Comparison of ENCODE assay signal across 20 cellular contexts in the genomic region with DNA sequence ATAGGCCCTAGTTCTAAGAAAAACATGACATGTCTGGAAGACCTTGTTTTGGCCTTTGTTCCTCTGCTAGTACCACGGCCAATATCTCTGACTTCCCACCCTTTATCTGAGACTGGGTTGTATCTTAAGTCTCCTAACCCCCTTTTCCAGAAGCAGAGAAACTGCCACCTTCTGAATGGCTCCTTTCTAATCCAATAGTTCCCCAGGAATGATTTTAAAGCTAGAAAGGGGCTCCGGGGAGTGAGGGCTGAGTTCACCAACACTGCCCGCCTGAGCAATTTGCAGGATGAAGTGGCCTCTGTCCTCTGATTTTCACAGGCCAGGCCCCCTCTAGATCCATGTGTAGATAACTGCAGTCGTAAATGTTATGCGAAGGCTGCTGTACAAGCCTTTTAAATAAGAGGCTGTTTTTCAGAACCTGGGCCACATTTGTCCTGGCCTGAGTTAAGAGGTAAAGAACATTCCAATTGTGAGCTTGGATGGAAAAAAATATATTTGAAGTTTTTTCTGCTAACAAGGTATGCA.
DNase-seq lines count a peak whose midpoint lies in the region; ATAC-seq and TF ChIP-seq lines count a peak whose summit lies in the region.
"Had no signal": no experiment of that assay in that cellular context is flagged by ENCODE, and none has a peak within 500 bp of the region (broad histone marks: within the 10 kb centered on the region; RNA-seq: fewer than 3 reads in every experiment).

No MANE protein-coding gene starts in this region.

- H3K4me2 ChIP-seq in smooth muscle cell: peak overlapping the region; percentile 71

- CTCF ChIA-PET in HEK293 (lab: Yijun Ruan, JAX): interaction anchor here (0.7 kb wide), 1 partner anchor 10 kb away, joined by 4 read pairs; no protein-coding TSS in a partner anchor
- CTCF ChIA-PET in RWPE1 (lab: Yijun Ruan, JAX): no interaction called here

- 5% methylated on average over 5 of the region's 5 CpGs for WGBS in smooth muscle cell (ENCODE audit: low lambda C conversion rate)

- H3F3A ChIP-seq in smooth muscle cell (ENCODE audit: low read depth): peaks cover 9% of the 10 kb centered on the region

- peaks cover 25% of the 10 kb centered on the region for H3K4me1 Mint-ChIP-seq in activated T-helper 1 cell treated with anti-CD3 and anti-CD28 coated beads, Interleukin-12 subunit alpha, Interleukin-12 subunit beta, Interleukin-2, Interleukin-4 antibody, amounts not matched to agents 30 ng/mL and 10 ng/mL and 1 ng/mL, durations not matched to agents 14 hours and 24 hours and 36 hours (ENCODE audit: low read depth)
- H3K4me1 Mint-ChIP-seq: H9 had no signal

- no peak overlapping the region for H3K27ac Mint-ChIP-seq in activated T-helper 1 cell treated with anti-CD3 and anti-CD28 coated beads, Interleukin-12 subunit alpha, Interleukin-12 subunit beta, Interleukin-2, Interleukin-4 antibody, amounts not matched to agents 30 ng/mL and 10 ng/mL and 1 ng/mL, durations not matched to agents 14 hours and 24 hours and 36 hours
- H3K27ac Mint-ChIP-seq: activated naive CD8-positive, alpha-beta T cell treated with anti-CD3 and anti-CD28 coated beads, Interleukin-2, amount 10 ng/mL, durations not matched to agents 7 days and 5 days; CD14-positive monocyte; H9; natural killer cell; progenitor cell of endocrine pancreas had no signal

- peaks cover 6% of the 10 kb centered on the region for H3K9me3 Mint-ChIP-seq in activated T-helper 1 cell treated with anti-CD3 and anti-CD28 coated beads, Interleukin-12 subunit alpha, Interleukin-12 subunit beta, Interleukin-2, Interleukin-4 antibody, amounts not matched to agents 30 ng/mL and 10 ng/mL and 1 ng/mL, durations not matched to agents 14 hours and 24 hours and 36 hours

- H3K9me3 ChIP-seq in HEK293 (ENCODE audit: control insufficient read depth, insufficient read depth, low read depth, low read length): no peaks in the 10 kb centered on the region
- H3K9me3 ChIP-seq in lower lobe of right lung: no peaks in the 10 kb centered on the region
- H3K9me3 ChIP-seq in smooth muscle cell (replicated peaks; ENCODE audit: low read depth): no peaks in the 10 kb centered on the region

- ATAC-seq in lower lobe of right lung: no peak
- ATAC-seq in GM21528 (IDR thresholded peaks at IDR 0.05; ENCODE audit: low FRiP score, unreplicated experiment): no peak
- ATAC-seq: Right ventricle myocardium inferior had no signal

- no peak overlapping the region for H3K9ac ChIP-seq in smooth muscle cell (ENCODE audit: low read depth)

- H3K36me3 Mint-ChIP-seq in activated T-helper 1 cell treated with anti-CD3 and anti-CD28 coated beads, Interleukin-12 subunit alpha, Interleukin-12 subunit beta, Interleukin-2, Interleukin-4 antibody, amounts not matched to agents 30 ng/mL and 10 ng/mL and 1 ng/mL, durations not matched to agents 14 hours and 24 hours and 36 hours (ENCODE audit: low read depth): no peaks in the 10 kb centered on the region
- H3K36me3 Mint-ChIP-seq: activated naive CD8-positive, alpha-beta T cell treated with anti-CD3 and anti-CD28 coated beads, Interleukin-2, amount 10 ng/mL, durations not matched to agents 7 days and 5 days; CD14-positive monocyte; natural killer cell had no signal

- no peaks in the 10 kb centered on the region for H3K79me2 ChIP-seq in smooth muscle cell (ENCODE audit: low read depth)

- H3K4me3 ChIP-seq in HEK293 (ENCODE audit: low read depth, low read length): no peak overlapping the region
- no peak overlapping the region for H3K4me3 ChIP-seq in lower lobe of right lung
- no peak overlapping the region for H3K4me3 ChIP-seq in smooth muscle cell

- TF ChIP-seq CTCF in HEK293 (tag by site-specific recombination; IDR thresholded peaks at IDR 0.05) (no peak), lower lobe of right lung (IDR thresholded peaks at IDR 0.05) (no peak), smooth muscle cell (IDR thresholded peaks at IDR 0.05; ENCODE audit: borderline replicate concordance, insufficient read depth, poor library complexity, severe bottlenecking) (no peak), RWPE1 (conservative IDR thresholded peaks at IDR 0.05; ENCODE audit: low read depth) (no peak)

- H3K36me3 ChIP-seq in HEK293 (ENCODE audit: control insufficient read depth in 2 of 2, insufficient read depth in 1 of 2, low read length in 2 of 2): no peaks in the 10 kb centered on the region
- no peaks in the 10 kb centered on the region for H3K36me3 ChIP-seq in lower lobe of right lung
- no peaks in the 10 kb centered on the region for H3K36me3 ChIP-seq in smooth muscle cell (ENCODE audit: low read depth)
- H3K36me3 ChIP-seq: brain microvascular endothelial cell had no signal

- H3K4me1 ChIP-seq in HEK293 (ENCODE audit: control insufficient read depth, insufficient read depth, low read length) (peaks cover 18% of the 10 kb centered on the region), lower lobe of right lung (no peaks in the 10 kb centered on the region), smooth muscle cell (ENCODE audit: low read depth) (peaks cover 14% of the 10 kb centered on the region)

- H3K27ac ChIP-seq in HEK293 (ENCODE audit: extremely low read depth, low read depth, low read length): peak overlapping the region; percentile 1; the same call in 1 of the 2 replicates
- peak overlapping the region; percentile 2 for H3K27ac ChIP-seq in lower lobe of right lung
- peak overlapping the region; percentile 65 for H3K27ac ChIP-seq in smooth muscle cell (ENCODE audit: low read depth)
- H3K27ac ChIP-seq in RWPE1: no peak overlapping the region
- H3K27ac ChIP-seq: brain microvascular endothelial cell had no signal

- peaks cover 7% of the 10 kb centered on the region for H3K27me3 Mint-ChIP-seq in activated T-helper 1 cell treated with anti-CD3 and anti-CD28 coated beads, Interleukin-12 subunit alpha, Interleukin-12 subunit beta, Interleukin-2, Interleukin-4 antibody, amounts not matched to agents 30 ng/mL and 10 ng/mL and 1 ng/mL, durations not matched to agents 14 hours and 24 hours and 36 hours (ENCODE audit: insufficient read depth)
- H3K27me3 Mint-ChIP-seq: progenitor cell of endocrine pancreas had no signal

- H2AFZ ChIP-seq in smooth muscle cell (ENCODE audit: low read depth): peak overlapping the region; percentile 84

- peak overlapping the region; percentile 6 for H3K4me3 Mint-ChIP-seq in activated T-helper 1 cell treated with anti-CD3 and anti-CD28 coated beads, Interleukin-12 subunit alpha, Interleukin-12 subunit beta, Interleukin-2, Interleukin-4 antibody, amounts not matched to agents 30 ng/mL and 10 ng/mL and 1 ng/mL, durations not matched to agents 14 hours and 24 hours and 36 hours
- H3K4me3 Mint-ChIP-seq: activated naive CD8-positive, alpha-beta T cell treated with anti-CD3 and anti-CD28 coated beads, Interleukin-2, amount 10 ng/mL, durations not matched to agents 7 days and 5 days; CD14-positive monocyte; H9; natural killer cell had no signal

- H3K27me3 ChIP-seq in lower lobe of right lung (ENCODE audit: low read depth) (no peaks in the 10 kb centered on the region), smooth muscle cell (ENCODE audit: low read depth) (no peaks in the 10 kb centered on the region)
- H3K27me3 ChIP-seq: brain microvascular endothelial cell had no signal

- intact Hi-C loops in activated T-helper 1 cell treated with anti-CD3 and anti-CD28 coated beads, Interleukin-12 subunit alpha, Interleukin-12 subunit beta, Interleukin-2, Interleukin-4 antibody, amounts not matched to agents 30 ng/mL and 10 ng/mL and 1 ng/mL, durations not matched to agents 14 hours and 24 hours and 36 hours (cut with micrococcal nuclease): no loop called here
- intact Hi-C loops in lower lobe of right lung (cut with DNase I): no loop called here

- no peaks in the 10 kb centered on the region for H4K20me1 ChIP-seq in smooth muscle cell (ENCODE audit: low read depth)

- POLR2A ChIA-PET in HEK293 (lab: Yijun Ruan, JAX) (interaction anchor here (0.5 kb wide), 1 partner anchor 80 kb away, joined by 3 read pairs; no protein-coding TSS in a partner anchor), RWPE1 (lab: Yijun Ruan, JAX; ENCODE audit: low non-redundant PET) (no interaction called here)

- DNase-seq in activated T-helper 1 cell treated with anti-CD3 and anti-CD28 coated beads, Interleukin-12 subunit alpha, Interleukin-12 subunit beta, Interleukin-2, Interleukin-4 antibody, amounts not matched to agents 30 ng/mL and 10 ng/mL and 1 ng/mL, durations not matched to agents 14 hours and 24 hours and 36 hours (ENCODE audit: low spot score): no peak
- DNase-seq in lower lobe of right lung (no peak), smooth muscle cell (lab: John Stamatoyannopoulos, UW; ENCODE audit: unreplicated experiment) (no peak), RWPE1 (ENCODE audit: low spot score) (no peak), activated T-cell treated with anti-CD3 and anti-CD28 coated beads for 4 hours (no peak), NCI-H146 (lab: John Stamatoyannopoulos, UW) (no peak)
- DNase-seq: activated naive CD8-positive, alpha-beta T cell treated with anti-CD3 and anti-CD28 coated beads, Interleukin-2, amount 10 ng/mL, durations not matched to agents 7 days and 5 days; cortex of kidney; H9; kidney glomerular epithelial cell; natural killer cell; NCI-H187; NCI-H774; substantia nigra had no signal

TF ChIP-seq in HEK293, 187 proteins besides CTCF, POLR2A, EP300 and RAD21 (continues in another document):
- TF ChIP-seq YY2 (tag by site-specific recombination; IDR thresholded peaks at IDR 0.05): no peak
- no peak for TF ChIP-seq BCL6B (tag by site-specific recombination; IDR thresholded peaks at IDR 0.05)
